Comparison of ENCODE assay signal across 34 cellular contexts in the genomic region with DNA sequence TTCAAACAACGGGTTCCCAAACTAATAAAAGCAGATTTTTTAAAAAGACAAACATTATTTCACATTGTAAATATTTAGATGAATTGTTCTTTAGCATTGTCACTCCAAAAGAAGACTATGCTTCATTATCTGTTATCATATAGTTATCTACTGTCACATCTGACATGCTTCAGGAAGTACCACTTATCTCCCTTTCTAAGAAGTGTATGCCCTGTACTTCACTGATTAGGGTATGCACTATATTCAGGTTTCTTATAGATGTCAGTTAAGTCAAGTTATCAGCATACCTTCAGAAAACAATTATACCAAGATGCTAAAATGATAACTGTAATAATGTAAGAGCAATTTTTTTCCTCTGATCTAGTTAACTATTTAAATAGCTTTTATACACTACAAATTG. TPM values are rescaled to one million over a fixed set of nuclear protein-coding genes. Genes with fewer than 3 reads are reported as not detected.
"Had no signal": no experiment of that assay in that cellular context is flagged by ENCODE, and none has a peak within 500 bp of the region (broad histone marks: within the 10 kb centered on the region; RNA-seq: fewer than 3 reads in every experiment).

No MANE protein-coding gene starts in this region.

- H3K9me3 ChIP-seq: adrenal gland, body of pancreas, breast epithelium, MG63 had no signal

- DNase-seq: activated CD4-positive, alpha-beta T cell treated with anti-CD3 and anti-CD28 coated beads for 36 hours; activated CD4-positive, alpha-beta T cell treated with anti-CD3 and anti-CD28 coated beads, Interleukin-2, amount 10 ng/mL, durations not matched to agents 7 days and 5 days; activated CD4-positive, alpha-beta T cell treated with anti-CD3 and anti-CD28 coated beads, Interleukin-2, amount 50 U/mL, for 48 hours; activated CD8-positive, alpha-beta T cell treated with anti-CD3 and anti-CD28 coated beads, Interleukin-2, amount 10 ng/mL, durations not matched to agents 7 days and 5 days; activated gamma-delta T cell treated with Interleukin-2 at 50 U/mL for 16 hours; activated naive CD4-positive, alpha-beta T cell treated with anti-CD3 and anti-CD28 coated beads for 36 hours; activated T-cell treated with anti-CD3 and anti-CD28 coated beads, Interleukin-2, amount 50 U/mL, for 24 hours; adrenal gland; body of pancreas; MG63; NCI-H1048; NCI-H1105 treated with DMSO at 0.1 percent for 48 hours; NCI-H1436; NCI-H1694; NCI-H1930; NCI-H2081 treated with DMSO at 0.1 percent for 48 hours; NCI-H345; NCI-H524 treated with DMSO at 0.1 percent for 48 hours; PC-9; SIG-M5; SW 1271; T-helper 1 cell; T-helper 9 cell had no signal

- H3K9me3 Mint-ChIP-seq: activated CD4-positive, alpha-beta T cell treated with anti-CD3 and anti-CD28 coated beads, Interleukin-2, amount 10 ng/mL, durations not matched to agents 7 days and 5 days; activated naive CD4-positive, alpha-beta T cell treated with anti-CD3 and anti-CD28 coated beads for 36 hours; activated naive CD4-positive, alpha-beta T cell treated with anti-CD3 and anti-CD28 coated beads, Interleukin-2, amount 50 U/mL, for 72 hours; activated T-cell treated with anti-CD3 and anti-CD28 coated beads, Interleukin-2, amount 50 U/mL, for 24 hours; activated T-helper 2 cell treated with anti-CD3 and anti-CD28 coated beads, Interferon-gamma antibody, Interleukin-2, Interleukin-4, amounts not matched to agents 10 μg/mL and 5 μg/mL and 100 μg/mL, durations not matched to agents 14 hours and 24 hours and 36 hours; WTC11 had no signal

- H2AFZ ChIP-seq: PC-9 had no signal

- H3K27me3 Mint-ChIP-seq: activated CD4-positive, alpha-beta T cell treated with anti-CD3 and anti-CD28 coated beads for 36 hours; activated CD4-positive, alpha-beta T cell treated with anti-CD3 and anti-CD28 coated beads, Interleukin-2, amount 10 ng/mL, durations not matched to agents 7 days and 5 days; activated T-cell treated with anti-CD3 and anti-CD28 coated beads, Interleukin-2, amount 50 U/mL, for 24 hours had no signal

- H3K4me2 ChIP-seq: PC-9 had no signal

- H3K4me1 ChIP-seq: adrenal gland, breast epithelium had no signal

- H3K4me3 ChIP-seq: adrenal gland, body of pancreas, breast epithelium, MG63, PC-9 had no signal

- ATAC-seq: activated CD4-positive, alpha-beta T cell treated with anti-CD3 and anti-CD28 coated beads for 36 hours; activated CD4-positive, CD25-positive, alpha-beta regulatory T cell treated with anti-CD3 and anti-CD28 coated beads, Interleukin-2, amount 50 U/mL, for 24 hours; activated CD8-positive, alpha-beta T cell treated with anti-CD3 and anti-CD28 coated beads, Interleukin-2, amount 10 ng/mL, durations not matched to agents 7 days and 5 days; activated naive CD4-positive, alpha-beta T cell treated with anti-CD3 and anti-CD28 coated beads, Interleukin-2, amount 50 U/mL, for 72 hours; body of pancreas; Right ventricle myocardium inferior; SK-N-SH treated with all-trans-retinoic acid at 6 μM for 48 hours; WTC11 had no signal

- FAIRE-seq: astrocyte had no signal

- H3K4me3 Mint-ChIP-seq: activated CD4-positive, alpha-beta T cell treated with anti-CD3 and anti-CD28 coated beads for 36 hours; activated CD4-positive, alpha-beta T cell treated with anti-CD3 and anti-CD28 coated beads, Interleukin-2, amount 10 ng/mL, durations not matched to agents 7 days and 5 days; activated CD8-positive, alpha-beta T cell treated with anti-CD3 and anti-CD28 coated beads, Interleukin-2, amount 10 ng/mL, durations not matched to agents 7 days and 5 days; activated naive CD4-positive, alpha-beta T cell treated with anti-CD3 and anti-CD28 coated beads for 36 hours; activated T-cell treated with anti-CD3 and anti-CD28 coated beads, Interleukin-2, amount 50 U/mL, for 24 hours; WTC11 had no signal

- H3K27ac Mint-ChIP-seq: activated CD4-positive, alpha-beta T cell treated with anti-CD3 and anti-CD28 coated beads for 36 hours; activated CD4-positive, alpha-beta T cell treated with anti-CD3 and anti-CD28 coated beads, Interleukin-2, amount 10 ng/mL, durations not matched to agents 7 days and 5 days; activated CD8-positive, alpha-beta T cell treated with anti-CD3 and anti-CD28 coated beads, Interleukin-2, amount 10 ng/mL, durations not matched to agents 7 days and 5 days; activated naive CD4-positive, alpha-beta T cell treated with anti-CD3 and anti-CD28 coated beads for 36 hours; activated T-cell treated with anti-CD3 and anti-CD28 coated beads, Interleukin-2, amount 50 U/mL, for 24 hours; activated T-helper 2 cell treated with anti-CD3 and anti-CD28 coated beads, Interferon-gamma antibody, Interleukin-2, Interleukin-4, amounts not matched to agents 10 μg/mL and 5 μg/mL and 100 μg/mL, durations not matched to agents 14 hours and 24 hours and 36 hours; WTC11 had no signal

- H3K27ac ChIP-seq: adrenal gland, body of pancreas, breast epithelium, PC-9, RWPE1 had no signal

- H3K27me3 ChIP-seq: adrenal gland, body of pancreas, breast epithelium, MG63 had no signal

- H3K4me1 Mint-ChIP-seq: activated CD4-positive, alpha-beta T cell treated with anti-CD3 and anti-CD28 coated beads for 36 hours; activated CD4-positive, alpha-beta T cell treated with anti-CD3 and anti-CD28 coated beads, Interleukin-2, amount 10 ng/mL, durations not matched to agents 7 days and 5 days; WTC11 had no signal

RNA-seq across cellular contexts. Expression of gene UGT3A2, which starts 44.6 kb away (rescaled TPM):
- total RNA-seq: activated CD4-positive, alpha-beta T cell treated with anti-CD3 and anti-CD28 coated beads for 36 hours; activated CD4-positive, alpha-beta T cell treated with anti-CD3 and anti-CD28 coated beads, Interleukin-2, amount 10 ng/mL, durations not matched to agents 7 days and 5 days; activated CD8-positive, alpha-beta T cell treated with anti-CD3 and anti-CD28 coated beads, Interleukin-2, amount 10 ng/mL, durations not matched to agents 7 days and 5 days; activated naive CD4-positive, alpha-beta T cell treated with anti-CD3 and anti-CD28 coated beads for 36 hours; activated T-helper 2 cell treated with anti-CD3 and anti-CD28 coated beads, Interferon-gamma antibody, Interleukin-2, Interleukin-4, amounts not matched to agents 10 μg/mL and 5 μg/mL and 100 μg/mL, durations not matched to agents 14 hours and 24 hours and 36 hours; body of pancreas; breast epithelium; cardiac septum; NCI-H460; PC-9; Right ventricle myocardium inferior had no signal
